ENCODE assay signal across 19 cellular contexts in the genomic region with DNA sequence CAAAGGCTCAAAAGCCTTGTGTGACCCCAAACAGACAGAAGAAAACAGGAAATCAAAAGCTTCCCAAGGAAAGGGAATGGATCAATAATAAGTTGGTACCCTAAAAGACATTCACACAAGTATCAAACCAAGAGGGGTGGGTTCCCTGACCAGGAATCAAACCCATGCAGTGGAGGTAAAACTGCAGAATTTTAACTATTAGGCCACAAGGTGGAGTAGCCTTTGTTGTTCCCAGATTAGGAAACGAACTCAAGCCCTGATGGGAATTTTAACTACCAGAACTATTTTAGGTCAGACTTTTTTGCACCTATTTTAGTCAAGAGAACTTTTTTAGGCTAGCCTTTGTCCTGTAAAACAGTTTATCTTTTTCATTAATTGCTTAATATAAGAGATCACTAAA. TPM values are rescaled to one million over a fixed set of nuclear protein-coding genes. Genes with fewer than 3 reads are reported as not detected.
DNase-seq lines count a peak whose midpoint lies in the region; TF ChIP-seq lines count a peak whose summit lies in the region.
"Had no signal": no experiment of that assay in that cellular context is flagged by ENCODE, and none has a peak within 500 bp of the region (broad histone marks: within the 10 kb centered on the region; RNA-seq: fewer than 3 reads in every experiment).

No MANE protein-coding gene starts in this region.

- H3K27ac Mint-ChIP-seq in progenitor cell of endocrine pancreas (no peak overlapping the region), nephron progenitor cell (no peak overlapping the region)
- H3K27ac Mint-ChIP-seq: CD14-positive monocyte, T-helper 17 cell had no signal

- TF ChIP-seq CTCF in GM12873 (IDR thresholded peaks at IDR 0.05; ENCODE audit: insufficient read depth, low read depth, low read length, missing control alignments) (peak; percentile 15), epithelial cell of esophagus (IDR thresholded peaks at IDR 0.05; ENCODE audit: insufficient read depth, low read depth, low read length, missing control alignments) (peak; percentile 21), progenitor cell of endocrine pancreas (IDR thresholded peaks at IDR 0.05; ENCODE audit: unreplicated experiment) (peak; percentile 14), nephron progenitor cell (IDR thresholded peaks at IDR 0.05) (no peak)

- no peaks in the 10 kb centered on the region for H3K4me1 Mint-ChIP-seq in progenitor cell of endocrine pancreas (ENCODE audit: low read depth)
- H3K4me1 Mint-ChIP-seq in nephron progenitor cell: peaks cover 23% of the 10 kb centered on the region
- H3K4me1 Mint-ChIP-seq: CD14-positive monocyte, T-helper 17 cell had no signal

- H3K9me3 Mint-ChIP-seq in progenitor cell of endocrine pancreas (ENCODE audit: low read depth) (peaks cover 9% of the 10 kb centered on the region), nephron progenitor cell (peaks cover 36% of the 10 kb centered on the region)

- H3K4me3 Mint-ChIP-seq in progenitor cell of endocrine pancreas (ENCODE audit: low read depth): no peak overlapping the region
- H3K4me3 Mint-ChIP-seq in nephron progenitor cell: no peak overlapping the region
- H3K4me3 Mint-ChIP-seq: CD14-positive monocyte, naive B cell had no signal

- no peaks in the 10 kb centered on the region for H3K27me3 Mint-ChIP-seq in progenitor cell of endocrine pancreas
- H3K27me3 Mint-ChIP-seq in nephron progenitor cell (ENCODE audit: low read depth, poor library complexity): no peaks in the 10 kb centered on the region
- H3K27me3 Mint-ChIP-seq: naive B cell, T-helper 17 cell had no signal

- H3K36me3 Mint-ChIP-seq in progenitor cell of endocrine pancreas (ENCODE audit: insufficient read depth): peaks cover 6% of the 10 kb centered on the region
- peaks cover 33% of the 10 kb centered on the region for H3K36me3 Mint-ChIP-seq in nephron progenitor cell (ENCODE audit: low read depth)

- no peak overlapping the region for H3K4me3 ChIP-seq in epithelial cell of esophagus (ENCODE audit: low read length)
- H3K4me3 ChIP-seq: skin epidermis, testis had no signal

- DNase-seq in RKO (ENCODE audit: low spot score): peak; percentile 16
- DNase-seq in epithelial cell of esophagus (ENCODE audit: low read depth): no peak
- DNase-seq in progenitor cell of endocrine pancreas (ENCODE audit: low spot score, unreplicated experiment): no peak
- DNase-seq in iPS-NIHi11 (ENCODE audit: low spot score): no peak
- no peak for DNase-seq in cerebellum (ENCODE audit: low spot score)
- DNase-seq in nephron progenitor cell: no peak
- DNase-seq: activated effector memory CD4-positive, alpha-beta T cell treated with Interleukin-2 at 50 U/mL for 16 hours; amniotic stem cell; cerebellar nuclear complex; DMS53; MM.1S; naive B cell; NCI-H1694; NCI-H345; T-helper 17 cell; testis had no signal

RNA-seq across cellular contexts. Expression of a gene that starts 31.4 kb away (rescaled TPM):
- total RNA-seq in progenitor cell of endocrine pancreas (40.6 and 42.4 TPM in 2 replicates), cerebellum (25.0 TPM)
